Comparison of ENCODE assay signal across 1 cellular context in the genomic region with DNA sequence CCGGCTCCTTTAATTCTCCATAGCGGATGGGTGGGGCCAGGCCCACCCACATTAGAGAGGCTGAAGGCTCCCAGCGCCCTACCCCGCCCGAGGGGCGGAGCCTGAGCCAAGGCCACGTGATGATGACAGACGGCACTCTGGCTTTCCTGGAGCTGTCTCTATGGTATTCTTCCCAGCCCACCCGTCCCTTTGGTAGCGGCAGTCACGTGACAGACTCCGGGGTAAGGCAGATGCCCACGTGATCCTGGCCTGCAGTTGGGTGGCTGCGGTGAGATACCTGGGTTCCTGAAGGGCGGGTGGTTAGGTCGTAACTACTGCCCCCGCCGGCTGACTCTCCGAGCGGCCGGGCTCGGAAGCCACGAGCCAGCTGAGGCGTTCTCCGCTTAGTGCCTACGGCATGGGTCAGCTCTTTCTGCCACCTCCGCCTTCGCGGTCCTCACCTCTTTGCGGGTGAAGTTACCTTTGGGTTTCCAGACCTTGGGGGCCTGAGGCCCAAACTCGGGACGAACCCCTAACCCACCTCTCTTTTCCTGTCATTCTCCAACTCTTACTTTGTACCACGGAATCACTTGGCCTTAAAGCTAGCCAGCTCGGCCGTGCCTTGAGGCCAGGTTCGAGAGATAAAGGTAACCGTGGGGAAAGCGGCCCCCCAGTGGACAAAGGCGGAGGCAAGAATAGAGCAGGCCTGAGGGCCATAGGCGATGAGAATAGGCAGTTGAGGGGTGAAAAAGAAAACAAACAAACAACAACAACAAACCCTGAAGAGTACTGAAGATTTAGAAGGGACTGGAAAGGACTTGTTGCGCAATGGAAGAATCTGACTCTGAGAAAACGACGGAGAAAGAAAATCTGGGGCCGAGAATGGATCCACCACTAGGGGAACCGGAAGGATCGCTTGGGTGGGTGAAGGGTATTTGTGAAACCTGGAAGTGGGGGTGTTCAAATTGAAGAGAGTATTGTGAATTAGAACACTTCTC.
TF ChIP-seq lines count a peak whose summit lies in the region.

A gene with protein sequence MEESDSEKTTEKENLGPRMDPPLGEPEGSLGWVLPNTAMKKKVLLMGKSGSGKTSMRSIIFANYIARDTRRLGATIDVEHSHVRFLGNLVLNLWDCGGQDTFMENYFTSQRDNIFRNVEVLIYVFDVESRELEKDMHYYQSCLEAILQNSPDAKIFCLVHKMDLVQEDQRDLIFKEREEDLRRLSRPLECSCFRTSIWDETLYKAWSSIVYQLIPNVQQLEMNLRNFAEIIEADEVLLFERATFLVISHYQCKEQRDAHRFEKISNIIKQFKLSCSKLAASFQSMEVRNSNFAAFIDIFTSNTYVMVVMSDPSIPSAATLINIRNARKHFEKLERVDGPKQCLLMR (plus strand): TSS at position 229 of the 977 bp plus-strand sequence. CDS start 579 bp downstream, at position 808.

TF ChIP-seq in HepG2, 621 proteins besides CTCF, POLR2A, EP300 and RAD21 (continued from another document and continues in another):
- TF ChIP-seq, protein P1, sequence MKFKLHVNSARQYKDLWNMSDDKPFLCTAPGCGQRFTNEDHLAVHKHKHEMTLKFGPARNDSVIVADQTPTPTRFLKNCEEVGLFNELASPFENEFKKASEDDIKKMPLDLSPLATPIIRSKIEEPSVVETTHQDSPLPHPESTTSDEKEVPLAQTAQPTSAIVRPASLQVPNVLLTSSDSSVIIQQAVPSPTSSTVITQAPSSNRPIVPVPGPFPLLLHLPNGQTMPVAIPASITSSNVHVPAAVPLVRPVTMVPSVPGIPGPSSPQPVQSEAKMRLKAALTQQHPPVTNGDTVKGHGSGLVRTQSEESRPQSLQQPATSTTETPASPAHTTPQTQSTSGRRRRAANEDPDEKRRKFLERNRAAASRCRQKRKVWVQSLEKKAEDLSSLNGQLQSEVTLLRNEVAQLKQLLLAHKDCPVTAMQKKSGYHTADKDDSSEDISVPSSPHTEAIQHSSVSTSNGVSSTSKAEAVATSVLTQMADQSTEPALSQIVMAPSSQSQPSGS (CRISPR knock-in tag; IDR thresholded peaks at IDR 0.05), result no peak
- TF ChIP-seq CENPX (CRISPR knock-in tag; IDR thresholded peaks at IDR 0.05) (no peak), ZNF432 (CRISPR knock-in tag; IDR thresholded peaks at IDR 0.05; ENCODE audit: borderline replicate concordance) (no peak), ZNF569 (CRISPR knock-in tag; IDR thresholded peaks at IDR 0.05; ENCODE audit: borderline replicate concordance) (no peak), NFE2L2 (IDR thresholded peaks at IDR 0.05; ENCODE audit: low read length) (no peak), FOXO1 (CRISPR knock-in tag; IDR thresholded peaks at IDR 0.05) (no peak), KDM2A (CRISPR knock-in tag; IDR thresholded peaks at IDR 0.05; ENCODE audit: borderline replicate concordance, low read depth) (0 out of 2 replicates have a peak, but pooled peaks have one; percentile 12), HNF4A (CRISPR knock-in tag; IDR thresholded peaks at IDR 0.05) (no peak), ZNF510 (CRISPR knock-in tag; IDR thresholded peaks at IDR 0.05; ENCODE audit: low read depth) (no peak), MTA1 (CRISPR knock-in tag; IDR thresholded peaks at IDR 0.05; ENCODE audit: borderline replicate concordance) (no peak), HOXA3 (CRISPR knock-in tag; IDR thresholded peaks at IDR 0.05) (0 out of 2 replicates have a peak, but pooled peaks have one; percentile 11), SAP130 (CRISPR knock-in tag; IDR thresholded peaks at IDR 0.05; ENCODE audit: low read depth) (peak; percentile 72), ZNF777 (CRISPR knock-in tag; IDR thresholded peaks at IDR 0.05) (no peak), GPN1 (CRISPR knock-in tag; IDR thresholded peaks at IDR 0.05; ENCODE audit: borderline replicate concordance) (no peak), ZNF776 (CRISPR knock-in tag; IDR thresholded peaks at IDR 0.05) (no peak), ZBTB42 (CRISPR knock-in tag; IDR thresholded peaks at IDR 0.05) (no peak), POLR2AphosphoS5 (IDR thresholded peaks at IDR 0.05; ENCODE audit: low read depth, low read length) (peak; percentile 50; the same call in 1 of the 2 replicates), ZNF782 (CRISPR knock-in tag; IDR thresholded peaks at IDR 0.05; ENCODE audit: borderline replicate concordance) (no peak), KDM5B (CRISPR knock-in tag; IDR thresholded peaks at IDR 0.05; ENCODE audit: borderline replicate concordance) (peak; percentile 30; the same call in 1 of the 2 replicates), RBM39 (IDR thresholded peaks at IDR 0.05; ENCODE audit: low read depth, low read length, poor library complexity, severe bottlenecking) (no peak), MYC (CRISPR knock-in tag; IDR thresholded peaks at IDR 0.05; ENCODE audit: borderline replicate concordance) (peak; percentile 34; the same call in 1 of the 2 replicates), NR2C2 (CRISPR knock-in tag; IDR thresholded peaks at IDR 0.05; ENCODE audit: borderline replicate concordance) (peak; percentile 43; the same call in 1 of the 2 replicates), PRPF4 (IDR thresholded peaks at IDR 0.05; ENCODE audit: low read depth, low read length, poor library complexity, severe bottlenecking) (no peak), PHF8 (CRISPR knock-in tag; IDR thresholded peaks at IDR 0.05) (peak; percentile 77), NCOA5 (CRISPR knock-in tag; IDR thresholded peaks at IDR 0.05) (no peak), CEBPB (IDR thresholded peaks at IDR 0.05; ENCODE audit: borderline replicate concordance, low read depth, low read length) (peak; percentile 68), BRD4 (CRISPR knock-in tag; IDR thresholded peaks at IDR 0.05) (0 out of 2 replicates have a peak, but pooled peaks have one; percentile 46), HCFC1 (IDR thresholded peaks at IDR 0.05; ENCODE audit: low read depth, low read length) (no peak), NFE2 (CRISPR knock-in tag; IDR thresholded peaks at IDR 0.05) (no peak), PAX8 (CRISPR knock-in tag; IDR thresholded peaks at IDR 0.05; ENCODE audit: borderline replicate concordance) (no peak), KAT8 (CRISPR knock-in tag; IDR thresholded peaks at IDR 0.05) (peak; percentile 69), ZBTB38 (CRISPR knock-in tag; IDR thresholded peaks at IDR 0.05) (no peak)
- TF ChIP-seq, protein P2, sequence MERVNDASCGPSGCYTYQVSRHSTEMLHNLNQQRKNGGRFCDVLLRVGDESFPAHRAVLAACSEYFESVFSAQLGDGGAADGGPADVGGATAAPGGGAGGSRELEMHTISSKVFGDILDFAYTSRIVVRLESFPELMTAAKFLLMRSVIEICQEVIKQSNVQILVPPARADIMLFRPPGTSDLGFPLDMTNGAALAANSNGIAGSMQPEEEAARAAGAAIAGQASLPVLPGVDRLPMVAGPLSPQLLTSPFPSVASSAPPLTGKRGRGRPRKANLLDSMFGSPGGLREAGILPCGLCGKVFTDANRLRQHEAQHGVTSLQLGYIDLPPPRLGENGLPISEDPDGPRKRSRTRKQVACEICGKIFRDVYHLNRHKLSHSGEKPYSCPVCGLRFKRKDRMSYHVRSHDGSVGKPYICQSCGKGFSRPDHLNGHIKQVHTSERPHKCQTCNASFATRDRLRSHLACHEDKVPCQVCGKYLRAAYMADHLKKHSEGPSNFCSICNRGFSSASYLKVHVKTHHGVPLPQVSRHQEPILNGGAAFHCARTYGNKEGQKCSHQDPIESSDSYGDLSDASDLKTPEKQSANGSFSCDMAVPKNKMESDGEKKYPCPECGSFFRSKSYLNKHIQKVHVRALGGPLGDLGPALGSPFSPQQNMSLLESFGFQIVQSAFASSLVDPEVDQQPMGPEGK (CRISPR knock-in tag; IDR thresholded peaks at IDR 0.05), result no peak; the same call in 1 of the 2 replicates
- TF ChIP-seq, protein P3, sequence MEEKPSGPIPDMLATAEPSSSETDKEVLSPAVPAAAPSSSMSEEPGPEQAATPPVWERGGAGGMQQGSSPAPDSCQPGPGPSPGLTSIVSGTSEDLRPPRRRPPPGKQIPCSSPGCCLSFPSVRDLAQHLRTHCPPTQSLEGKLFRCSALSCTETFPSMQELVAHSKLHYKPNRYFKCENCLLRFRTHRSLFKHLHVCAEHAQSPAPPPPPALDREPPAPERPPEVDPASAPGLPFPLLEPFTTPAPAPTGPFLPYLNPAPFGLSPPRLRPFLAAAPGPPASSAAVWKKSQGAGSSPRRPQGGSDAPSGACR (CRISPR knock-in tag; IDR thresholded peaks at IDR 0.05), result no peak
- TF ChIP-seq, protein P4, sequence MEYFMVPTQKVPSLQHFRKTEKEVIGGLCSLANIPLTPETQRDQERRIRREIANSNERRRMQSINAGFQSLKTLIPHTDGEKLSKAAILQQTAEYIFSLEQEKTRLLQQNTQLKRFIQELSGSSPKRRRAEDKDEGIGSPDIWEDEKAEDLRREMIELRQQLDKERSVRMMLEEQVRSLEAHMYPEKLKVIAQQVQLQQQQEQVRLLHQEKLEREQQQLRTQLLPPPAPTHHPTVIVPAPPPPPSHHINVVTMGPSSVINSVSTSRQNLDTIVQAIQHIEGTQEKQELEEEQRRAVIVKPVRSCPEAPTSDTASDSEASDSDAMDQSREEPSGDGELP (IDR thresholded peaks at IDR 0.05; ENCODE audit: borderline replicate concordance, low read depth), result no peak
- TF ChIP-seq, protein P5, sequence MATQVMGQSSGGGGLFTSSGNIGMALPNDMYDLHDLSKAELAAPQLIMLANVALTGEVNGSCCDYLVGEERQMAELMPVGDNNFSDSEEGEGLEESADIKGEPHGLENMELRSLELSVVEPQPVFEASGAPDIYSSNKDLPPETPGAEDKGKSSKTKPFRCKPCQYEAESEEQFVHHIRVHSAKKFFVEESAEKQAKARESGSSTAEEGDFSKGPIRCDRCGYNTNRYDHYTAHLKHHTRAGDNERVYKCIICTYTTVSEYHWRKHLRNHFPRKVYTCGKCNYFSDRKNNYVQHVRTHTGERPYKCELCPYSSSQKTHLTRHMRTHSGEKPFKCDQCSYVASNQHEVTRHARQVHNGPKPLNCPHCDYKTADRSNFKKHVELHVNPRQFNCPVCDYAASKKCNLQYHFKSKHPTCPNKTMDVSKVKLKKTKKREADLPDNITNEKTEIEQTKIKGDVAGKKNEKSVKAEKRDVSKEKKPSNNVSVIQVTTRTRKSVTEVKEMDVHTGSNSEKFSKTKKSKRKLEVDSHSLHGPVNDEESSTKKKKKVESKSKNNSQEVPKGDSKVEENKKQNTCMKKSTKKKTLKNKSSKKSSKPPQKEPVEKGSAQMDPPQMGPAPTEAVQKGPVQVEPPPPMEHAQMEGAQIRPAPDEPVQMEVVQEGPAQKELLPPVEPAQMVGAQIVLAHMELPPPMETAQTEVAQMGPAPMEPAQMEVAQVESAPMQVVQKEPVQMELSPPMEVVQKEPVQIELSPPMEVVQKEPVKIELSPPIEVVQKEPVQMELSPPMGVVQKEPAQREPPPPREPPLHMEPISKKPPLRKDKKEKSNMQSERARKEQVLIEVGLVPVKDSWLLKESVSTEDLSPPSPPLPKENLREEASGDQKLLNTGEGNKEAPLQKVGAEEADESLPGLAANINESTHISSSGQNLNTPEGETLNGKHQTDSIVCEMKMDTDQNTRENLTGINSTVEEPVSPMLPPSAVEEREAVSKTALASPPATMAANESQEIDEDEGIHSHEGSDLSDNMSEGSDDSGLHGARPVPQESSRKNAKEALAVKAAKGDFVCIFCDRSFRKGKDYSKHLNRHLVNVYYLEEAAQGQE (IDR thresholded peaks at IDR 0.05; ENCODE audit: borderline replicate concordance in 1 of 2, low read depth in 1 of 2, low read length in 2 of 2), result no peak
- TF ChIP-seq, protein P6, sequence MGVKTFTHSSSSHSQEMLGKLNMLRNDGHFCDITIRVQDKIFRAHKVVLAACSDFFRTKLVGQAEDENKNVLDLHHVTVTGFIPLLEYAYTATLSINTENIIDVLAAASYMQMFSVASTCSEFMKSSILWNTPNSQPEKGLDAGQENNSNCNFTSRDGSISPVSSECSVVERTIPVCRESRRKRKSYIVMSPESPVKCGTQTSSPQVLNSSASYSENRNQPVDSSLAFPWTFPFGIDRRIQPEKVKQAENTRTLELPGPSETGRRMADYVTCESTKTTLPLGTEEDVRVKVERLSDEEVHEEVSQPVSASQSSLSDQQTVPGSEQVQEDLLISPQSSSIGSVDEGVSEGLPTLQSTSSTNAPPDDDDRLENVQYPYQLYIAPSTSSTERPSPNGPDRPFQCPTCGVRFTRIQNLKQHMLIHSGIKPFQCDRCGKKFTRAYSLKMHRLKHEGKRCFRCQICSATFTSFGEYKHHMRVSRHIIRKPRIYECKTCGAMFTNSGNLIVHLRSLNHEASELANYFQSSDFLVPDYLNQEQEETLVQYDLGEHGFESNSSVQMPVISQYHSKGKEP (CRISPR knock-in tag; IDR thresholded peaks at IDR 0.05), result no peak
- TF ChIP-seq, protein P7, sequence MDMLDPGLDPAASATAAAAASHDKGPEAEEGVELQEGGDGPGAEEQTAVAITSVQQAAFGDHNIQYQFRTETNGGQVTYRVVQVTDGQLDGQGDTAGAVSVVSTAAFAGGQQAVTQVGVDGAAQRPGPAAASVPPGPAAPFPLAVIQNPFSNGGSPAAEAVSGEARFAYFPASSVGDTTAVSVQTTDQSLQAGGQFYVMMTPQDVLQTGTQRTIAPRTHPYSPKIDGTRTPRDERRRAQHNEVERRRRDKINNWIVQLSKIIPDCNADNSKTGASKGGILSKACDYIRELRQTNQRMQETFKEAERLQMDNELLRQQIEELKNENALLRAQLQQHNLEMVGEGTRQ (IDR thresholded peaks at IDR 0.05; ENCODE audit: low read depth, low read length), result peak; percentile 99
- TF ChIP-seq, protein P7 (CRISPR knock-in tag; IDR thresholded peaks at IDR 0.05; ENCODE audit: borderline replicate concordance), result peak; percentile 97; the same call in 1 of the 2 replicates
